24 cellular contexts compared by ENCODE assay signal in the genomic region with DNA sequence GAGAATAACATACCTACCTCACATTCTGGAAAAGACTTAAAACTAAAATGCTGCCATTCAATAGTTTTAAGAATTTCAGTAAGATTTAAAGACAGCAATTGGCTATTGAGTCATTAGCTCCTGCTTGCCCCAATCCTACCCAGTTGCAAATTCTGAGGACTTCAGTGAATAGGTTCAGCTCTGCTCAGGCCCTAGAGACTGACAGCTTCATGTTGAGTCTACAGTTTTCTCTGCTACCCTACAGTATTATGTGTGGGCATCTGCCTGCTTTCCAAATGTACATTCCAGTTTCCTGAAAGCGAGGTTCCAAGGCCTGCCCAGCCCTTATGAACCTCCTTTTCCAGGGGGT.
DNase-seq lines count a peak whose midpoint lies in the region; ATAC-seq and TF ChIP-seq lines count a peak whose summit lies in the region.
"Had no signal": no experiment of that assay in that cellular context is flagged by ENCODE, and none has a peak within 500 bp of the region (broad histone marks: within the 10 kb centered on the region; RNA-seq: fewer than 3 reads in every experiment).

No MANE protein-coding gene starts in this region.

- no peak overlapping the region for H3K4me3 Mint-ChIP-seq in natural killer cell treated with Interleukin-12 subunit alpha and Interleukin-12 subunit beta and Interleukin-15 and Interleukin-18, amount 100 ng/mL, for 72 hours
- no peak overlapping the region for H3K4me3 Mint-ChIP-seq in natural killer cell
- H3K4me3 Mint-ChIP-seq in type B pancreatic cell, result no peak overlapping the region
- H3K4me3 Mint-ChIP-seq: T-helper 1 cell treated with Interleukin-12 subunit alpha and Interleukin-12 subunit beta and Interleukin-4 antibody, amounts not matched to agents 30 μg/mL and 1 μg/mL, for 36 hours had no signal

- H3K9me3 Mint-ChIP-seq in natural killer cell treated with Interleukin-12 subunit alpha and Interleukin-12 subunit beta and Interleukin-15 and Interleukin-18, amount 100 ng/mL, for 72 hours, result no peaks in the 10 kb centered on the region
- H3K9me3 Mint-ChIP-seq in natural killer cell (no peaks in the 10 kb centered on the region), type B pancreatic cell (no peaks in the 10 kb centered on the region)
- H3K9me3 Mint-ChIP-seq: CD4-positive, CD25-positive, alpha-beta regulatory T cell; T-helper 1 cell treated with Interleukin-12 subunit alpha and Interleukin-12 subunit beta and Interleukin-4 antibody, amounts not matched to agents 30 μg/mL and 1 μg/mL, for 36 hours had no signal

- H3K36me3 ChIP-seq in upper lobe of right lung, result no peaks in the 10 kb centered on the region
- H3K36me3 ChIP-seq: BLaER1 had no signal

- intact Hi-C loops in natural killer cell (cut with micrococcal nuclease) (no loop called here), upper lobe of right lung (cut with DNase I) (no loop called here)

- no peaks in the 10 kb centered on the region for H3K9me3 ChIP-seq in upper lobe of right lung
- H3K9me3 ChIP-seq: BLaER1 had no signal

- no peak overlapping the region for H3K4me3 ChIP-seq in upper lobe of right lung
- H3K4me3 ChIP-seq: BLaER1, K562, SK-N-MC had no signal

- H3K4me1 ChIP-seq in upper lobe of right lung, result no peaks in the 10 kb centered on the region
- H3K4me1 ChIP-seq: BLaER1 had no signal

- H3K27ac Mint-ChIP-seq in natural killer cell treated with Interleukin-12 subunit alpha and Interleukin-12 subunit beta and Interleukin-15 and Interleukin-18, amount 100 ng/mL, for 72 hours, result no peak overlapping the region
- H3K27ac Mint-ChIP-seq in natural killer cell (no peak overlapping the region), type B pancreatic cell (no peak overlapping the region)
- H3K27ac Mint-ChIP-seq: CD4-positive, CD25-positive, alpha-beta regulatory T cell; T-helper 1 cell treated with Interleukin-12 subunit alpha and Interleukin-12 subunit beta and Interleukin-4 antibody, amounts not matched to agents 30 μg/mL and 1 μg/mL, for 36 hours had no signal

- H3K27me3 Mint-ChIP-seq in natural killer cell treated with Interleukin-12 subunit alpha and Interleukin-12 subunit beta and Interleukin-15 and Interleukin-18, amount 100 ng/mL, for 72 hours, result no peaks in the 10 kb centered on the region
- H3K27me3 Mint-ChIP-seq in natural killer cell (ENCODE audit: low read depth in 2 of 2), result no peaks in the 10 kb centered on the region
- H3K27me3 Mint-ChIP-seq in type B pancreatic cell, result no peaks in the 10 kb centered on the region
- H3K27me3 Mint-ChIP-seq: CD4-positive, CD25-positive, alpha-beta regulatory T cell had no signal

- TF ChIP-seq CTCF in natural killer cell (IDR thresholded peaks at IDR 0.05) (no peak), type B pancreatic cell (conservative IDR thresholded peaks at IDR 0.05) (no peak), upper lobe of right lung (IDR thresholded peaks at IDR 0.05) (no peak)

- no peaks in the 10 kb centered on the region for H3K27me3 ChIP-seq in upper lobe of right lung
- H3K27me3 ChIP-seq: BLaER1 had no signal

- no peak for DNase-seq in natural killer cell treated with Interleukin-12 subunit alpha and Interleukin-12 subunit beta and Interleukin-15 and Interleukin-18, amount 100 ng/mL, for 72 hours (ENCODE audit: low spot score)
- no peak for DNase-seq in natural killer cell
- DNase-seq in 8988T, result no peak
- DNase-seq in type B pancreatic cell (ENCODE audit: extremely low spot score, unreplicated experiment), result no peak
- no peak for DNase-seq in upper lobe of right lung
- DNase-seq: CD4-positive, CD25-positive, alpha-beta regulatory T cell; DMS153; DND-41; Kasumi-1; NCI-H1092 treated with DMSO at 0.1 percent for 48 hours; NCI-H1436; NCI-H187 treated with DMSO at 0.1 percent for 48 hours; NCI-H2171 treated with DMSO at 0.1 percent for 48 hours; NCI-H524 treated with DMSO at 0.1 percent for 48 hours; NCI-H774; SIG-M5 had no signal

- peaks cover 0 to 14% of the 10 kb centered on the region in 2 donors for H3K4me1 Mint-ChIP-seq in natural killer cell treated with Interleukin-12 subunit alpha and Interleukin-12 subunit beta and Interleukin-15 and Interleukin-18, amount 100 ng/mL, for 72 hours (ENCODE audit: low read depth in 2 of 2)
- no peaks in the 10 kb centered on the region for H3K4me1 Mint-ChIP-seq in natural killer cell
- H3K4me1 Mint-ChIP-seq in type B pancreatic cell (ENCODE audit: unreplicated experiment), result peaks cover 25% of the 10 kb centered on the region

- no peaks in the 10 kb centered on the region for H3K36me3 Mint-ChIP-seq in natural killer cell treated with Interleukin-12 subunit alpha and Interleukin-12 subunit beta and Interleukin-15 and Interleukin-18, amount 100 ng/mL, for 72 hours
- H3K36me3 Mint-ChIP-seq in natural killer cell, result no peaks in the 10 kb centered on the region
- no peaks in the 10 kb centered on the region for H3K36me3 Mint-ChIP-seq in type B pancreatic cell

- H3K27ac ChIP-seq in upper lobe of right lung, result no peak overlapping the region
- H3K27ac ChIP-seq: BLaER1, SK-N-MC had no signal

- peak; percentile 32 to 51 for ATAC-seq in natural killer cell treated with Interleukin-12 subunit alpha and Interleukin-12 subunit beta and Interleukin-15 and Interleukin-18, amount 100 ng/mL, for 72 hours
- ATAC-seq in natural killer cell (no peak), HG02852 (IDR thresholded peaks at IDR 0.05; ENCODE audit: unreplicated experiment) (peak; percentile 27), HG03442 (IDR thresholded peaks at IDR 0.05; ENCODE audit: unreplicated experiment) (peak; percentile 15), HG03520 (IDR thresholded peaks at IDR 0.05; ENCODE audit: unreplicated experiment) (no peak), upper lobe of right lung (no peak)
- ATAC-seq: HepG2, K562 had no signal

Comparison
In these comparisons a context has a peak if more than half of its experiments do, and no peak if none do; other contexts are left out.
1. ATAC-seq: peak in natural killer cell treated with Interleukin-12 subunit alpha and Interleukin-12 subunit beta and Interleukin-15 and Interleukin-18, amount 100 ng/mL, for 72 hours (2 of 2), HG02852 (single experiment) and HG03442 (single experiment); none in natural killer cell (0 of 3), HG03520 (single experiment) and upper lobe of right lung (single experiment).